Comparison of ENCODE assay signal across 30 cellular contexts in the genomic region with DNA sequence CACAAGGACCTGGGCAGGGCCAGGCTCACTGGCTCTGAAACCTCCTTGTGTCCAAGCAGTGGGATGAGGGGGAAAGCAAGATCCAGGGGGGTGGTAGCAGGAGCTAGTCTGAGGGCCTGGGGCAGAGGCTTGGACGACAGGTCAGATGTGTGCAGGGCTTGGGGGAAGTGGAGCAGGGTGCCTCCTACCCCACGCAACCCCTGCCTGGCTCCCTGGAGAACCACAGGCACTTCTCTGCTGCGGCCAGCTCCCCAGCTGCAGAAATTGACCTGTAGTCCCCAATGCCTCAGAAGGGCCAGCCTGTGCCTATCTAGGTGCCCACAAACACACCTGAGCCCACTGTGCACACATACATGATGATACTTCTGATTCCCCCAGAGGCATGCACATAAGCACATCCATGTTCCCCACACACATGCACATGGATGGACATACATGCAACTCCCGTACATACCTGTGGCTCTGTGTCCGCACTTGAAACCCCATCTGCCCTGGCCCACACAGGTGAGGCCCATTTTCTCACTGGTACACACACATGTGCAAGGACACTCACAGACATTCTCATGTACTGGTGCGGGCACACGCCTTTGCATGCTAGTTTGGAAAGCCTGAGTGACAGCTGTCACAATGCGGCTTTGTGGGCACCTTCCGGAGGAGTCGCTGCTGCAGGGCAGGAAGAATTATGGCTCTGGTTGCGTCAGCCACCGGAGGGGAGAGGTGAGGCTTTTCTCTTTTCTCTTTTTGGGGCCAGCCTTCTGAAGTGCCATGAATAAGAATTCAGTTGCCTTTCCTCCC.
DNase-seq lines count a peak whose midpoint lies in the region; ATAC-seq, FAIRE-seq and TF ChIP-seq lines count a peak whose summit lies in the region.
"Had no signal": no experiment of that assay in that cellular context is flagged by ENCODE, and none has a peak within 500 bp of the region (broad histone marks: within the 10 kb centered on the region; RNA-seq: fewer than 3 reads in every experiment).

No MANE protein-coding gene starts in this region.

- no peaks in the 10 kb centered on the region for H3F3A ChIP-seq in PC-9 (ENCODE audit: insufficient read depth, low read depth)

- peak overlapping the region; percentile 46 to 99 (median 89) for H3K4me2 ChIP-seq in BLaER1 treated with 17β-estradiol and CSF1 and Interleukin-3, amounts not matched to agents 10 nM and 100 nM
- peak overlapping the region; percentile 42 for H3K4me2 ChIP-seq in PC-9
- H3K4me2 ChIP-seq: A549 had no signal

- no peaks in the 10 kb centered on the region; the same call in 1 of the 2 replicates for H3K9me2 ChIP-seq in PC-9 (ENCODE audit: insufficient read depth)

- H3K79me2 ChIP-seq in PC-9 (ENCODE audit: low read depth) = no peaks in the 10 kb centered on the region

- H3K4me3 ChIP-seq in BLaER1 treated with 17β-estradiol and CSF1 and Interleukin-3, amounts not matched to agents 10 nM and 100 nM = peak overlapping the region in 2 of 10 experiments; percentile 19 to 42; a peak in 2 of 20 replicates
- H3K4me3 ChIP-seq in PC-9 (peak overlapping the region; percentile 27; the same call in 1 of the 2 replicates), kidney (ENCODE audit: low read length in 2 of 2) (no peak overlapping the region)
- H3K4me3 ChIP-seq: A549, ascending aorta, cardiac muscle cell had no signal

- H2AFZ ChIP-seq in PC-9 = peak overlapping the region; percentile 26; the same call in 1 of the 2 replicates

- ATAC-seq in HG03565 (IDR thresholded peaks at IDR 0.05; ENCODE audit: unreplicated experiment) (no peak), GM19395 (IDR thresholded peaks at IDR 0.05; ENCODE audit: unreplicated experiment) (no peak), HG03175 (IDR thresholded peaks at IDR 0.05; ENCODE audit: unreplicated experiment) (no peak)
- ATAC-seq: A549; activated CD4-positive, CD25-positive, alpha-beta regulatory T cell treated with anti-CD3 and anti-CD28 coated beads, Interleukin-2, amount 50 U/mL, for 24 hours; effector memory CD8-positive, alpha-beta T cell; Panc1; stimulated activated naive B cell treated with anti-CD40 and anti-IgM and Interleukin-4, amounts not matched to agents 10 μg/mL and 1 μg/mL and 100 μg/mL, for 72 hours; T-helper 17 cell had no signal

- H3K9me3 ChIP-seq in BLaER1 treated with 17β-estradiol and CSF1 and Interleukin-3, amounts not matched to agents 10 nM and 100 nM (replicated peaks in 1 of 11) = peaks cover 0 to 11% (median 0%) of the 10 kb centered on the region in 11 experiments; a peak in 4 of 22 replicates
- H3K9me3 ChIP-seq in PC-9 (ENCODE audit: insufficient read depth, low read depth) (no peaks in the 10 kb centered on the region), kidney (ENCODE audit: control insufficient read depth in 1 of 2, low read length in 2 of 2) (no peaks in the 10 kb centered on the region)
- H3K9me3 ChIP-seq: A549, ascending aorta had no signal

- intact Hi-C loops in PC-9 (cut with micrococcal nuclease; ENCODE audit: unreplicated experiment) (no loop called here), kidney (cut with DNase I) (no loop called here)

- FAIRE-seq in kidney (lab: Jason Lieb, UNC) = no peak
- FAIRE-seq: A549, D721Med, islet of Langerhans, small intestine had no signal

- H3K36me3 ChIP-seq in BLaER1 treated with 17β-estradiol and CSF1 and Interleukin-3, amounts not matched to agents 10 nM and 100 nM = no peaks in the 10 kb centered on the region
- H3K36me3 ChIP-seq in PC-9 (ENCODE audit: low read depth) = no peaks in the 10 kb centered on the region
- H3K36me3 ChIP-seq in kidney (ENCODE audit: control insufficient read depth in 1 of 2, insufficient read depth in 2 of 2, low read length in 2 of 2) = no peaks in the 10 kb centered on the region
- H3K36me3 ChIP-seq: ascending aorta, cardiac muscle cell had no signal

- no TSS peak for BruUV-seq in PC-9 (replicated peaks; lab: Mats Ljungman, UMichigan)

- H3K9ac ChIP-seq in BLaER1 treated with 17β-estradiol and CSF1 and Interleukin-3, amounts not matched to agents 10 nM and 100 nM = peak overlapping the region in 5 of 11 experiments; percentile 12 to 68 (median 52); a peak in 7 of 22 replicates
- H3K9ac ChIP-seq in kidney (ENCODE audit: low read length in 2 of 2) = no peak overlapping the region

- CTCF ChIA-PET in PC-9 (lab: Charles Lee) = no interaction called here

- H3K27ac ChIP-seq in BLaER1 treated with 17β-estradiol and CSF1 and Interleukin-3, amounts not matched to agents 10 nM and 100 nM = peak overlapping the region in 7 of 11 experiments; percentile 21 to 75 (median 63); a peak in 11 of 22 replicates
- H3K27ac ChIP-seq in PC-9 (no peak overlapping the region), kidney (ENCODE audit: low read depth in 2 of 2, low read length in 2 of 2) (no peak overlapping the region)
- H3K27ac ChIP-seq: A549, ascending aorta, cardiac muscle cell, HL-60 had no signal

- H4K20me1 ChIP-seq in BLaER1 treated with 17β-estradiol and CSF1 and Interleukin-3, amounts not matched to agents 10 nM and 100 nM = no peaks in the 10 kb centered on the region; a peak in 1 of 22 replicates
- no peaks in the 10 kb centered on the region for H4K20me1 ChIP-seq in PC-9 (ENCODE audit: insufficient read depth)

- peak; percentile 55 for DNase-seq in NCI-H2227 (lab: John Stamatoyannopoulos, UW; ENCODE audit: unreplicated experiment)
- DNase-seq in NCI-H2227 treated with DMSO at 0.1 percent for 48 hours (lab: John Stamatoyannopoulos, UW) = no peak
- no peak for DNase-seq in PC-9
- peak; percentile 50 for DNase-seq in kidney
- DNase-seq: activated effector memory CD4-positive, alpha-beta T cell treated with anti-CD3 and anti-CD28 coated beads, Interleukin-2, amount 50 U/mL, for 16 hours; AML-193; CD4-positive, alpha-beta memory T cell; cortex of kidney; effector memory CD8-positive, alpha-beta T cell; glutamatergic neuron; Karpas-422; MV-4-11; NCI-H2171; NCI-H524; SHP77; small intestine; stimulated activated naive B cell treated with anti-CD40 and anti-IgM and Interleukin-4, amounts not matched to agents 10 μg/mL and 1 μg/mL and 100 μg/mL, for 72 hours; T-helper 17 cell had no signal

- POLR2A ChIA-PET in PC-9 (lab: Charles Lee; ENCODE audit: unreplicated experiment) = no interaction called here

- no peak for TF ChIP-seq CTCF in PC-9 (conservative IDR thresholded peaks at IDR 0.05)
- TF ChIP-seq CTCF in kidney (IDR thresholded peaks at IDR 0.05; ENCODE audit: borderline replicate concordance, extremely low read depth, insufficient read depth) = no peak

- H3K27me3 ChIP-seq in BLaER1 treated with 17β-estradiol and CSF1 and Interleukin-3, amounts not matched to agents 10 nM and 100 nM = no peaks in the 10 kb centered on the region
- H3K27me3 ChIP-seq in PC-9 (ENCODE audit: insufficient read depth, low read depth) = peaks cover 12% of the 10 kb centered on the region
- H3K27me3 ChIP-seq: ascending aorta, cardiac muscle cell had no signal

- H3K4me1 ChIP-seq in BLaER1 treated with 17β-estradiol and CSF1 and Interleukin-3, amounts not matched to agents 10 nM and 100 nM = peaks cover 37 to 58% (median 53%) of the 10 kb centered on the region in 10 experiments
- H3K4me1 ChIP-seq in PC-9 (replicated peaks; ENCODE audit: insufficient read depth) = peaks cover 12% of the 10 kb centered on the region
- H3K4me1 ChIP-seq in kidney (ENCODE audit: control insufficient read depth in 1 of 2, insufficient read depth in 1 of 2, low read depth in 1 of 2, low read length in 2 of 2) = no peaks in the 10 kb centered on the region
- H3K4me1 ChIP-seq: A549, ascending aorta had no signal

Comparison
In these comparisons a context has a peak if more than half of its experiments do, and no peak if none do; other contexts are left out.
1. DNase-seq: peak in NCI-H2227 (single experiment) and kidney (single experiment); none in NCI-H2227 treated with DMSO at 0.1 percent for 48 hours (single experiment) and PC-9 (0 of 2).
2. H3K27ac ChIP-seq: peak in BLaER1 treated with 17β-estradiol and CSF1 and Interleukin-3, amounts not matched to agents 10 nM and 100 nM (7 of 11); none in PC-9 (single experiment) and kidney (0 of 2).